15 cellular contexts compared by ENCODE assay signal in the genomic region with DNA sequence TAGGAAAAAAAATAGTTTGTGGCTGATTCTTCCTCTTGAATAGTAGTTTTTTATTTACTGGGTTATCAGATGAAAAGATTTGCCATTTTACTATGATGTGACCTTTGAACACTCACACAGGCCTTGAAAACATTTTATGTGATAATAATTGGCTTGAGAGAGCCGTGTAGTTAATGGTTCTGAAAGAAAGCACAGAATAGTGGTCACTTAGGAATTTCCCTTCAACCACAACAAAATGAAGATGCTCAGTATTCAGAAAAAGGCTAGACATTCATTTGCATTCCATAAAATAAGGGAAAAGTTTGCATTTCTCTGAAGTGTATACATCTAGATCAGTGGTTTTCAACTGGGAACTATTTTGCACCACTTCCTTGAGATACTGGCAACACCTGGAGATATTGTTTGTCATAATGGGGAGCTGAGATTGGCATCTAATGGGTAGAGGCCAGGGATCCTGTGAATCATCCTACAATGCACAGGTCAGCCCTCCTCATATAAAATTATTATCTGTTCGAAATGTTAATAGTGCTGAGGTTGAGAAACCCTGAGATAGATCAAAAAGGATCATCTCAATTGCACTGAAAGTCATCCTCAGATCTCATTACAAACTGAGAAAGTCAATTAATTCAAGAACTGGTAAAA.
DNase-seq lines count a peak whose midpoint lies in the region; ATAC-seq and TF ChIP-seq lines count a peak whose summit lies in the region.
"Had no signal": no experiment of that assay in that cellular context is flagged by ENCODE, and none has a peak within 500 bp of the region (broad histone marks: within the 10 kb centered on the region; RNA-seq: fewer than 3 reads in every experiment).

No MANE protein-coding gene starts in this region.

- H3K4me1 ChIP-seq in breast epithelium (no peaks in the 10 kb centered on the region), HAP-1 (no peaks in the 10 kb centered on the region)
- H3K4me1 ChIP-seq: BLaER1, Peyer's patch, stomach had no signal

- H3K4me1 Mint-ChIP-seq in mesothelial cell of epicardium, result no peaks in the 10 kb centered on the region

- peak; percentile 32 for DNase-seq in HT-29 (ENCODE audit: low spot score)
- no peak for DNase-seq in breast epithelium (ENCODE audit: low spot score in 2 of 2)
- no peak for DNase-seq in pons (ENCODE audit: low spot score)
- DNase-seq in HAP-1 (ENCODE audit: low spot score in 2 of 2), result no peak
- no peak for DNase-seq in mesothelial cell of epicardium (ENCODE audit: low spot score in 2 of 2, unreplicated experiment in 2 of 2)
- DNase-seq: activated CD4-positive, alpha-beta memory T cell treated with anti-CD3 and anti-CD28 coated beads for 36 hours; activated gamma-delta T cell treated with Interleukin-2 at 50 U/mL for 16 hours; DMS79 treated with DMSO at 0.1 percent for 48 hours; Peyer's patch; stomach; T-helper 2 cell had no signal

- H3K9me3 Mint-ChIP-seq in mesothelial cell of epicardium, result peaks cover 4% of the 10 kb centered on the region

- peak; percentile 89 for ATAC-seq in GM18868 (IDR thresholded peaks at IDR 0.05; ENCODE audit: unreplicated experiment)
- ATAC-seq in GM21515 (IDR thresholded peaks at IDR 0.05; ENCODE audit: unreplicated experiment), result peak; percentile 53
- ATAC-seq in HG03025 (IDR thresholded peaks at IDR 0.05; ENCODE audit: low FRiP score, unreplicated experiment), result peak; percentile 55

- H3K36me3 ChIP-seq in breast epithelium (no peaks in the 10 kb centered on the region), HAP-1 (replicated peaks) (no peaks in the 10 kb centered on the region)
- H3K36me3 ChIP-seq: BLaER1, Peyer's patch, stomach had no signal

- no peak for TF ChIP-seq POLR2A in breast epithelium (IDR thresholded peaks at IDR 0.05)

- H3K9me3 ChIP-seq in breast epithelium (no peaks in the 10 kb centered on the region), HAP-1 (no peaks in the 10 kb centered on the region)
- H3K9me3 ChIP-seq: BLaER1, Peyer's patch had no signal

- no peak overlapping the region for H3K4me3 Mint-ChIP-seq in mesothelial cell of epicardium
- H3K4me3 Mint-ChIP-seq: activated CD4-positive, alpha-beta memory T cell treated with anti-CD3 and anti-CD28 coated beads for 36 hours had no signal

- H3K4me3 ChIP-seq in breast epithelium, result no peak overlapping the region
- H3K4me3 ChIP-seq in HAP-1, result no peak overlapping the region
- H3K4me3 ChIP-seq: BLaER1, Peyer's patch, stomach had no signal

- no peaks in the 10 kb centered on the region for H3K36me3 Mint-ChIP-seq in mesothelial cell of epicardium
- H3K36me3 Mint-ChIP-seq: activated CD4-positive, alpha-beta memory T cell treated with anti-CD3 and anti-CD28 coated beads for 36 hours had no signal

- no peak overlapping the region for H3K27ac ChIP-seq in breast epithelium
- H3K27ac ChIP-seq: BLaER1, Peyer's patch, stomach had no signal

- no peaks in the 10 kb centered on the region for H3K27me3 ChIP-seq in breast epithelium
- no peaks in the 10 kb centered on the region for H3K27me3 ChIP-seq in HAP-1 (ENCODE audit: low read depth)
- H3K27me3 ChIP-seq: BLaER1, Peyer's patch, stomach had no signal

- no peak overlapping the region for H3K27ac Mint-ChIP-seq in mesothelial cell of epicardium
- H3K27ac Mint-ChIP-seq: activated CD4-positive, alpha-beta memory T cell treated with anti-CD3 and anti-CD28 coated beads for 36 hours had no signal

- in situ Hi-C loops in HAP-1 (cut with MboI; ENCODE audit: low sequenced_read_pairs), result no loop called here

- intact Hi-C loops in breast epithelium (cut with DNase I; ENCODE audit: low total_unique reads), result no loop called here

- TF ChIP-seq CTCF in breast epithelium (IDR thresholded peaks at IDR 0.05) (no peak), mesothelial cell of epicardium (IDR thresholded peaks at IDR 0.05; ENCODE audit: unreplicated experiment) (no peak)

- H3K27me3 Mint-ChIP-seq in mesothelial cell of epicardium (ENCODE audit: low read depth), result no peaks in the 10 kb centered on the region
- H3K27me3 Mint-ChIP-seq: activated CD4-positive, alpha-beta memory T cell treated with anti-CD3 and anti-CD28 coated beads for 36 hours had no signal
